In the genomic region with DNA sequence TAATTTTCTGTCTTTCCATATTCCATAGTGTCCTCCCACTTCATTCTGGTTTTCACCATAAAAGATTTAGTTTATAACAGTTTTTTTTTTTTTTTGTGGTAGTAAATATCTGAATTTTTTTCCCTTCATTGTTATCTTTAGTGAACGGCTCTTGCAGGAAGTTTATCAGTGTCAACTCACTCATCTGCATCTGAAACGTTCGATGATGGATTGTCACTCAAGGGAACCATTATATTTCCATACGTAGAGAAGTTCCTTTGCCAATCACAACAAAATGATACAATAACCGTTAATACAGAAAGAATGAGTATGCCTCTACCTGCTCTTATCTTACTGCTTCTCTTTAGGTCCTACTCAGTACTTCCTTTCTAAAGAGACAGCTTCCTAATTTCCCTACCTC, we compare ENCODE assay signal across 27 cellular contexts.
"Had no signal": no experiment of that assay in that cellular context is flagged by ENCODE, and none has a peak within 500 bp of the region (broad histone marks: within the 10 kb centered on the region; RNA-seq: fewer than 3 reads in every experiment).

No MANE protein-coding gene starts in this region.

- H3K36me3 Mint-ChIP-seq: immature natural killer cell, naive B cell, natural killer cell had no signal

- H3K27ac Mint-ChIP-seq: immature natural killer cell; natural killer cell; nephron progenitor cell; progenitor cell of endocrine pancreas; stimulated activated naive CD8-positive, alpha-beta T cell treated with anti-CD3 and anti-CD28 coated beads, Interleukin-15, Interleukin-2, amounts not matched to agents 100 ng/mL and 50 ng/mL, for 24 hours had no signal

- H3K36me3 ChIP-seq: left lung, lower lobe of right lung, ovary, right atrium auricular region, suprapubic skin, thoracic aorta, tibial artery, upper lobe of right lung had no signal

- ATAC-seq: left colon, left lung, lower lobe of right lung, natural killer cell, sciatic nerve, upper lobe of right lung had no signal

- H3K27me3 ChIP-seq: left lung, ovary, right atrium auricular region, suprapubic skin, tibial artery, upper lobe of right lung had no signal

- H3K4me1 Mint-ChIP-seq: immature natural killer cell, natural killer cell had no signal

- H3K27ac ChIP-seq: left lung, lower lobe of right lung, ovary, right atrium auricular region, skin epidermis, suprapubic skin, tibial artery, upper lobe of right lung had no signal

- H3K9me3 ChIP-seq: left lung, lower lobe of right lung, ovary, right atrium auricular region, suprapubic skin, thoracic aorta, tibial artery, upper lobe of right lung had no signal

- H3K9me3 Mint-ChIP-seq: immature natural killer cell, naive B cell, natural killer cell had no signal

- DNase-seq: hypothalamus; immature natural killer cell; kidney; left colon; left lung; lower lobe of right lung; mammary epithelial cell; mesenchymal stem cell; naive B cell; natural killer cell; nephron progenitor cell; ovary; stimulated activated CD4-positive, alpha-beta T cell treated with anti-CD3 and anti-CD28 coated beads, Interleukin-12 subunit alpha, Interleukin-12 subunit beta, amount 100 ng/mL, for 4 hours; stimulated activated CD4-positive, alpha-beta T cell treated with anti-CD3 and anti-CD28 coated beads, Interleukin-15, amount 100 ng/mL, for 24 hours; stimulated activated CD4-positive, alpha-beta T cell treated with anti-CD3 and anti-CD28 coated beads, Interleukin-2, amount 100 ng/mL, for 24 hours; stimulated activated CD4-positive, alpha-beta T cell treated with anti-CD3 and anti-CD28 coated beads, Interleukin-4, amount 100 ng/mL, for 1 hour; stimulated activated naive CD4-positive, alpha-beta T cell; tibial artery; trophoblast cell; upper lobe of right lung had no signal

- H3K4me3 ChIP-seq: left lung, lower lobe of right lung, ovary, right atrium auricular region, skin epidermis, suprapubic skin, thoracic aorta, tibial artery, upper lobe of right lung had no signal

- H3K4me1 ChIP-seq: left lung, lower lobe of right lung, right atrium auricular region, suprapubic skin, upper lobe of right lung had no signal

- H3K27me3 Mint-ChIP-seq: naive B cell; progenitor cell of endocrine pancreas; stimulated activated naive CD8-positive, alpha-beta T cell treated with anti-CD3 and anti-CD28 coated beads, Interleukin-15, Interleukin-2, amounts not matched to agents 100 ng/mL and 50 ng/mL, for 24 hours had no signal

- H3K4me3 Mint-ChIP-seq: immature natural killer cell; natural killer cell; nephron progenitor cell; stimulated activated naive CD8-positive, alpha-beta T cell treated with anti-CD3 and anti-CD28 coated beads, Interleukin-15, Interleukin-2, amounts not matched to agents 100 ng/mL and 50 ng/mL, for 24 hours had no signal
